In genomic region chr7:50212666-50213621, GRCh38 we compare ENCODE assay signal across 9 cellular contexts.
A peak's percentile ranks its signal among the peaks of the same experiment; 100 is the strongest.
DNase-seq lines count a peak whose midpoint lies in the region; ATAC-seq lines count a peak whose summit lies in the region.
"Had no signal": no experiment of that assay in that cellular context is flagged by ENCODE, and none has a peak within 500 bp of the region (broad histone marks: within the 10 kb centered on the region; RNA-seq: fewer than 3 reads in every experiment).

No MANE protein-coding gene starts in this region.

- ATAC-seq in GM18861 (IDR thresholded peaks at IDR 0.05; ENCODE audit: unreplicated experiment) = peak; percentile 73
- peak; percentile 48 for ATAC-seq in HG03565 (IDR thresholded peaks at IDR 0.05; ENCODE audit: unreplicated experiment)
- no peak for ATAC-seq in activated T-helper 17 cell treated with anti-CD3 and anti-CD28 coated beads, Interleukin-2, amount 50 U/mL, for 72 hours (replicated peaks)
- no peak for ATAC-seq in GM19455 (IDR thresholded peaks at IDR 0.05; ENCODE audit: unreplicated experiment)
- ATAC-seq in HG03457 (IDR thresholded peaks at IDR 0.05; ENCODE audit: unreplicated experiment) = no peak

- no peaks in the 10 kb centered on the region for H3K27me3 Mint-ChIP-seq in activated T-helper 17 cell treated with anti-CD3 and anti-CD28 coated beads, Interleukin-2, amount 50 U/mL, for 72 hours

- peak overlapping the region; percentile 23 for H3K27ac Mint-ChIP-seq in activated T-helper 17 cell treated with anti-CD3 and anti-CD28 coated beads, Interleukin-2, amount 50 U/mL, for 72 hours

- H3K4me1 Mint-ChIP-seq in activated T-helper 17 cell treated with anti-CD3 and anti-CD28 coated beads, Interleukin-2, amount 50 U/mL, for 72 hours = peaks cover 59% of the 10 kb centered on the region

- H3K36me3 Mint-ChIP-seq in activated T-helper 17 cell treated with anti-CD3 and anti-CD28 coated beads, Interleukin-2, amount 50 U/mL, for 72 hours (ENCODE audit: low read depth) = no peaks in the 10 kb centered on the region

- DNase-seq in AML-193 (lab: John Stamatoyannopoulos, UW) = peak; percentile 91 to 94
- DNase-seq in NCI-H146 treated with DMSO at 0.1 percent for 48 hours (lab: John Stamatoyannopoulos, UW; ENCODE audit: unreplicated experiment) = no peak
- no peak for DNase-seq in NCI-H187 (lab: John Stamatoyannopoulos, UW)
- DNase-seq: heart left ventricle had no signal

- no peaks in the 10 kb centered on the region for H3K9me3 Mint-ChIP-seq in activated T-helper 17 cell treated with anti-CD3 and anti-CD28 coated beads, Interleukin-2, amount 50 U/mL, for 72 hours

- H3K4me3 Mint-ChIP-seq in activated T-helper 17 cell treated with anti-CD3 and anti-CD28 coated beads, Interleukin-2, amount 50 U/mL, for 72 hours = peak overlapping the region; percentile 55

Comparison
In these comparisons a context has a peak if more than half of its experiments do, and no peak if none do; other contexts are left out.
1. DNase-seq: peak in AML-193 (2 of 2); none in NCI-H146 treated with DMSO at 0.1 percent for 48 hours (single experiment) and NCI-H187 (0 of 2).
2. ATAC-seq: peak in GM18861 (single experiment) and HG03565 (single experiment); none in activated T-helper 17 cell treated with anti-CD3 and anti-CD28 coated beads, Interleukin-2, amount 50 U/mL, for 72 hours (single experiment), GM19455 (single experiment) and HG03457 (single experiment).